In the genomic region with DNA sequence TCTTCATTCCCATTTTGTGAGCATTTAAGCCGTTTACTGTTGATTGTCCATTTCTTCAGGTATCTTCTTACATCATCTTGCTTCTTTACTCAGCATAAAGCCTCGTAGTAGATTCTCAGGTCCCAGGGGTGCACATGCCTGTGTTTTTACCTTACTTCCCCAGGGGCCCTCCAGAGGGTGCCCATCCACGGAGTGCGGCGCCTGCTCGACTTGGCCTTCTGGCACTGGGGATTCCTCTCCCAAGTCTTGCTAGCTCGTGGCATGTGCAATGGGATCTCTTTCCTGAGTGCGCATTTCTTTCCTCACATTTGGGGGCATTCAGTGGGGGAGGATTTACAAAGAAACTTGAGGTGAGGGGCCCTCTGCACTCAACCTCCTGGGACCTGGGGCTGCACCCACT, we compare ENCODE assay signal across 1 cellular context.
TF ChIP-seq lines count a peak whose summit lies in the region.

No MANE protein-coding gene starts in this region.

TF ChIP-seq in GM23338, 12 proteins besides CTCF, POLR2A, EP300 and RAD21 (continued from another document):
- TF ChIP-seq, protein P1, sequence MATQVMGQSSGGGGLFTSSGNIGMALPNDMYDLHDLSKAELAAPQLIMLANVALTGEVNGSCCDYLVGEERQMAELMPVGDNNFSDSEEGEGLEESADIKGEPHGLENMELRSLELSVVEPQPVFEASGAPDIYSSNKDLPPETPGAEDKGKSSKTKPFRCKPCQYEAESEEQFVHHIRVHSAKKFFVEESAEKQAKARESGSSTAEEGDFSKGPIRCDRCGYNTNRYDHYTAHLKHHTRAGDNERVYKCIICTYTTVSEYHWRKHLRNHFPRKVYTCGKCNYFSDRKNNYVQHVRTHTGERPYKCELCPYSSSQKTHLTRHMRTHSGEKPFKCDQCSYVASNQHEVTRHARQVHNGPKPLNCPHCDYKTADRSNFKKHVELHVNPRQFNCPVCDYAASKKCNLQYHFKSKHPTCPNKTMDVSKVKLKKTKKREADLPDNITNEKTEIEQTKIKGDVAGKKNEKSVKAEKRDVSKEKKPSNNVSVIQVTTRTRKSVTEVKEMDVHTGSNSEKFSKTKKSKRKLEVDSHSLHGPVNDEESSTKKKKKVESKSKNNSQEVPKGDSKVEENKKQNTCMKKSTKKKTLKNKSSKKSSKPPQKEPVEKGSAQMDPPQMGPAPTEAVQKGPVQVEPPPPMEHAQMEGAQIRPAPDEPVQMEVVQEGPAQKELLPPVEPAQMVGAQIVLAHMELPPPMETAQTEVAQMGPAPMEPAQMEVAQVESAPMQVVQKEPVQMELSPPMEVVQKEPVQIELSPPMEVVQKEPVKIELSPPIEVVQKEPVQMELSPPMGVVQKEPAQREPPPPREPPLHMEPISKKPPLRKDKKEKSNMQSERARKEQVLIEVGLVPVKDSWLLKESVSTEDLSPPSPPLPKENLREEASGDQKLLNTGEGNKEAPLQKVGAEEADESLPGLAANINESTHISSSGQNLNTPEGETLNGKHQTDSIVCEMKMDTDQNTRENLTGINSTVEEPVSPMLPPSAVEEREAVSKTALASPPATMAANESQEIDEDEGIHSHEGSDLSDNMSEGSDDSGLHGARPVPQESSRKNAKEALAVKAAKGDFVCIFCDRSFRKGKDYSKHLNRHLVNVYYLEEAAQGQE (IDR thresholded peaks at IDR 0.05; ENCODE audit: unreplicated experiment) = no peak
- TF ChIP-seq ETS1 (IDR thresholded peaks at IDR 0.05) = no peak
- TF ChIP-seq ZNF331 (CRISPR knock-in tag; IDR thresholded peaks at IDR 0.05; ENCODE audit: low read depth) = no peak
- TF ChIP-seq, protein P2, sequence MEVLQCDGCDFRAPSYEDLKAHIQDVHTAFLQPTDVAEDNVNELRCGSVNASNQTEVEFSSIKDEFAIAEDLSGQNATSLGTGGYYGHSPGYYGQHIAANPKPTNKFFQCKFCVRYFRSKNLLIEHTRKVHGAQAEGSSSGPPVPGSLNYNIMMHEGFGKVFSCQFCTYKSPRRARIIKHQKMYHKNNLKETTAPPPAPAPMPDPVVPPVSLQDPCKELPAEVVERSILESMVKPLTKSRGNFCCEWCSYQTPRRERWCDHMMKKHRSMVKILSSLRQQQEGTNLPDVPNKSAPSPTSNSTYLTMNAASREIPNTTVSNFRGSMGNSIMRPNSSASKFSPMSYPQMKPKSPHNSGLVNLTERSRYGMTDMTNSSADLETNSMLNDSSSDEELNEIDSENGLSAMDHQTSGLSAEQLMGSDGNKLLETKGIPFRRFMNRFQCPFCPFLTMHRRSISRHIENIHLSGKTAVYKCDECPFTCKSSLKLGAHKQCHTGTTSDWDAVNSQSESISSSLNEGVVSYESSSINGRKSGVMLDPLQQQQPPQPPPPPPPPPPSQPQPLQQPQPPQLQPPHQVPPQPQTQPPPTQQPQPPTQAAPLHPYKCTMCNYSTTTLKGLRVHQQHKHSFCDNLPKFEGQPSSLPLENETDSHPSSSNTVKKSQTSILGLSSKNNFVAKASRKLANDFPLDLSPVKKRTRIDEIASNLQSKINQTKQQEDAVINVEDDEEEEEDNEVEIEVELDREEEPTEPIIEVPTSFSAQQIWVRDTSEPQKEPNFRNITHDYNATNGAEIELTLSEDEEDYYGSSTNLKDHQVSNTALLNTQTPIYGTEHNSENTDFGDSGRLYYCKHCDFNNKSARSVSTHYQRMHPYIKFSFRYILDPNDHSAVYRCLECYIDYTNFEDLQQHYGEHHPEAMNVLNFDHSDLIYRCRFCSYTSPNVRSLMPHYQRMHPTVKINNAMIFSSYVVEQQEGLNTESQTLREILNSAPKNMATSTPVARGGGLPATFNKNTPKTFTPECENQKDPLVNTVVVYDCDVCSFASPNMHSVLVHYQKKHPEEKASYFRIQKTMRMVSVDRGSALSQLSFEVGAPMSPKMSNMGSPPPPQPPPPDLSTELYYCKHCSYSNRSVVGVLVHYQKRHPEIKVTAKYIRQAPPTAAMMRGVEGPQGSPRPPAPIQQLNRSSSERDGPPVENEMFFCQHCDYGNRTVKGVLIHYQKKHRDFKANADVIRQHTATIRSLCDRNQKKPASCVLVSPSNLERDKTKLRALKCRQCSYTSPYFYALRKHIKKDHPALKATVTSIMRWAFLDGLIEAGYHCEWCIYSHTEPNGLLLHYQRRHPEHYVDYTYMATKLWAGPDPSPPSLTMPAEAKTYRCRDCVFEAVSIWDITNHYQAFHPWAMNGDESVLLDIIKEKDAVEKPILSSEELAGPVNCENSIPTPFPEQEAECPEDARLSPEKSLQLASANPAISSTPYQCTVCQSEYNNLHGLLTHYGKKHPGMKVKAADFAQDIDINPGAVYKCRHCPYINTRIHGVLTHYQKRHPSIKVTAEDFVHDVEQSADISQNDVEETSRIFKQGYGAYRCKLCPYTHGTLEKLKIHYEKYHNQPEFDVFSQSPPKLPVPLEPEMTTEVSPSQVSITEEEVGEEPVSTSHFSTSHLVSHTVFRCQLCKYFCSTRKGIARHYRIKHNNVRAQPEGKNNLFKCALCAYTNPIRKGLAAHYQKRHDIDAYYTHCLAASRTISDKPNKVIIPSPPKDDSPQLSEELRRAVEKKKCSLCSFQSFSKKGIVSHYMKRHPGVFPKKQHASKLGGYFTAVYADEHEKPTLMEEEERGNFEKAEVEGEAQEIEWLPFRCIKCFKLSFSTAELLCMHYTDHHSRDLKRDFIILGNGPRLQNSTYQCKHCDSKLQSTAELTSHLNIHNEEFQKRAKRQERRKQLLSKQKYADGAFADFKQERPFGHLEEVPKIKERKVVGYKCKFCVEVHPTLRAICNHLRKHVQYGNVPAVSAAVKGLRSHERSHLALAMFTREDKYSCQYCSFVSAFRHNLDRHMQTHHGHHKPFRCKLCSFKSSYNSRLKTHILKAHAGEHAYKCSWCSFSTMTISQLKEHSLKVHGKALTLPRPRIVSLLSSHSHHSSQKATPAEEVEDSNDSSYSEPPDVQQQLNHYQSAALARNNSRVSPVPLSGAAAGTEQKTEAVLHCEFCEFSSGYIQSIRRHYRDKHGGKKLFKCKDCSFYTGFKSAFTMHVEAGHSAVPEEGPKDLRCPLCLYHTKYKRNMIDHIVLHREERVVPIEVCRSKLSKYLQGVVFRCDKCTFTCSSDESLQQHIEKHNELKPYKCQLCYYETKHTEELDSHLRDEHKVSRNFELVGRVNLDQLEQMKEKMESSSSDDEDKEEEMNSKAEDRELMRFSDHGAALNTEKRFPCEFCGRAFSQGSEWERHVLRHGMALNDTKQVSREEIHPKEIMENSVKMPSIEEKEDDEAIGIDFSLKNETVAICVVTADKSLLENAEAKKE (CRISPR knock-in tag; IDR thresholded peaks at IDR 0.05) = no peak
- no peak for TF ChIP-seq NANOG (IDR thresholded peaks at IDR 0.05; ENCODE audit: borderline replicate concordance)
- no peak for TF ChIP-seq ZNF114 (CRISPR knock-in tag; IDR thresholded peaks at IDR 0.05)
- no peak for TF ChIP-seq EZH2 (IDR thresholded peaks at IDR 0.05; ENCODE audit: low read depth, unreplicated experiment)
- no peak for TF ChIP-seq JUNB (IDR thresholded peaks at IDR 0.05; ENCODE audit: unreplicated experiment)
